Comparison of ENCODE assay signal across 7 cellular contexts in genomic region chrX:103585421-103586313, GRCh38. TPM values are rescaled to one million over a fixed set of nuclear protein-coding genes. Genes with fewer than 3 reads are reported as not detected.
A peak's percentile ranks its signal among the peaks of the same experiment; 100 is the strongest.
DNase-seq lines count a peak whose midpoint lies in the region; TF ChIP-seq lines count a peak whose summit lies in the region.

TSS of gene TCEAL4 (plus strand) at chrX:103585515. CDS start at chrX:103586676, 1,161 bp downstream.

- no peaks in the 10 kb centered on the region for H3K79me2 ChIP-seq in mesendoderm (ENCODE audit: control insufficient read depth, insufficient read depth, low read length)

- no peaks in the 10 kb centered on the region for H3K27me3 Mint-ChIP-seq in HFFc6 (ENCODE audit: insufficient read depth)

- H3K79me1 ChIP-seq in mesendoderm (ENCODE audit: low read length) = no peaks in the 10 kb centered on the region

- H2AK5ac ChIP-seq in mesendoderm (ENCODE audit: low read length) = no peak within 1 kb of the TSS

- no peaks in the 10 kb centered on the region for H3K4me1 ChIP-seq in mesendoderm (ENCODE audit: control insufficient read depth, low read depth, low read length)

- H4K8ac ChIP-seq in mesendoderm (ENCODE audit: low read depth, low read length) = peak within 1 kb of the TSS; percentile 65

- peak within 1 kb of the TSS; percentile 86 for H3K9ac ChIP-seq in mesendoderm (ENCODE audit: low read length)

- no peak within 1 kb of the TSS for H2BK120ac ChIP-seq in mesendoderm (ENCODE audit: low read depth, low read length)

- H3K9me3 Mint-ChIP-seq in HFFc6 = no peaks in the 10 kb centered on the region

- no peak within 1 kb of the TSS for H2BK5ac ChIP-seq in mesendoderm (ENCODE audit: low read length)

- no peak within 1 kb of the TSS for H3K23ac ChIP-seq in mesendoderm (ENCODE audit: low read length)

- no peak within 1 kb of the TSS for H4K5ac ChIP-seq in mesendoderm (ENCODE audit: low read length)

- TF ChIP-seq POLR2A in GM15510 (IDR thresholded peaks at IDR 0.05; ENCODE audit: borderline replicate concordance, extremely low read depth, insufficient read length) = peak; percentile 46

- peak within 1 kb of the TSS; percentile 93 for H3K4me3 Mint-ChIP-seq in HFFc6

- H3K36me3 Mint-ChIP-seq in HFFc6 (ENCODE audit: low read depth) = peaks cover 20% of the 10 kb centered on the region

- H3K4me1 Mint-ChIP-seq in HFFc6 (ENCODE audit: low read depth) = peaks cover 10% of the 10 kb centered on the region

- peak within 1 kb of the TSS; percentile 29 for H3K4me2 ChIP-seq in mesendoderm (ENCODE audit: low read length)

- no peak within 1 kb of the TSS for H2BK15ac ChIP-seq in mesendoderm (replicated peaks; ENCODE audit: low read depth)

- no peak within 1 kb of the TSS for H3K4ac ChIP-seq in mesendoderm (ENCODE audit: low read depth, low read length)

- H3K56ac ChIP-seq in mesendoderm (ENCODE audit: low read length) = peak within 1 kb of the TSS; percentile 89

- no peak for TF ChIP-seq CTCF in HFFc6 (IDR thresholded peaks at IDR 0.05)

- DNase-seq in HFFc6 (no peak), NCI-H2029 (lab: John Stamatoyannopoulos, UW) (peak; percentile 9), mesendoderm (peak; percentile 40)
- peak; percentile 6 for DNase-seq in activated CD4-positive, alpha-beta T cell treated with anti-CD3 and anti-CD28 coated beads, Interleukin-2, amount 50 U/mL, for 1 hour
- DNase-seq in stimulated activated naive CD4-positive, alpha-beta T cell (lab: John Stamatoyannopoulos, UW) = peak in 5 of 6 experiments; percentile 0 to 19 (median 16)

- no peaks in the 10 kb centered on the region for H3K36me3 ChIP-seq in mesendoderm (ENCODE audit: control insufficient read depth, insufficient read depth, low read length)

- peak within 1 kb of the TSS; percentile 95 for H3K18ac ChIP-seq in mesendoderm (ENCODE audit: low read length)

- peak within 1 kb of the TSS; percentile 67 for H3K4me3 ChIP-seq in mesendoderm (ENCODE audit: low read length)

- in situ Hi-C loops in endometrial microvascular endothelial cells (cut with HindIII; ENCODE audit: inconsistent ontology term, low pct_unique_long_range_greater_than_20kb, low sequenced_read_pairs) = no loop called here

- H3K27ac ChIP-seq in mesendoderm (ENCODE audit: low read depth, low read length) = no peak within 1 kb of the TSS

- peak within 1 kb of the TSS; percentile 85 for H3K27ac Mint-ChIP-seq in HFFc6

- WGBS in mesendoderm (ENCODE audit: extremely low coverage, insufficient coverage, low lambda C conversion rate) = no CpG with 5 or more reads among the region's 56 CpGs

- no peaks in the 10 kb centered on the region for H3K27me3 ChIP-seq in mesendoderm (ENCODE audit: insufficient read depth, low read length, poor library complexity)

RNA-seq across cellular contexts. Expression of gene TCEAL4, which starts in this region (rescaled TPM):
- 100 to 1,000 TPM in 5 of 6 experiments, 10 to 100 TPM in 1; 92.4 to 119 (median 118) TPM for total RNA-seq in HFFc6 (2021; fragmentation: NEBNext Ultra II Directional; extraction: Animal tissue kit (Norgen Biotek cat#: 25700))
- total RNA-seq in endometrial microvascular endothelial cells (ENCODE audit: inconsistent ontology term) = 25.8 TPM
- polyA plus RNA-seq in mesendoderm (2013, experiment 1 of 2) = 100 TPM
- polyA plus RNA-seq in mesendoderm (2013, experiment 2 of 2) = 101 TPM
